ENCODE assay signal across 13 cellular contexts in the genomic region with DNA sequence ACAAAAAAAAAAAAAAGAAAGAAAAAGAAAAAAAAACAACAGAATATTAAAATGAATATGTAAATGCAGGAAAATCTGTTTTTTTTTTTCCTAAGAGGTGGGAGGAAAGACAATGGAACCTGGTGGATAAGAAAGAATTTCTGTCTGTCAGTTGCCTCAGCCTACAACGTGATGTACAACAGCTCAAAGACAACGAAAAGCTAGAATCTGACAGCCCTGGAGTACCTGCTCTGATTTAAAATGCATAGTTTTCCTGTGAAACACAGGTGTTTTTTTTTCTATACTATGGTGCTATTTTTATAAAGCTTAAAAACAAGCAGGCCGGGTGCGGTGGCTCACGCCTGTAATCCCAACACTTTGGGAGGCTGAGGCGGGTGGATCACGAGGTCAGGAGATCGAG. TPM values are rescaled to one million over a fixed set of nuclear protein-coding genes. Genes with fewer than 3 reads are reported as not detected.
DNase-seq lines count a peak whose midpoint lies in the region; ATAC-seq and TF ChIP-seq lines count a peak whose summit lies in the region.
"Had no signal": no experiment of that assay in that cellular context is flagged by ENCODE, and none has a peak within 500 bp of the region (broad histone marks: within the 10 kb centered on the region; RNA-seq: fewer than 3 reads in every experiment).

No MANE protein-coding gene starts in this region.

- H3K9me3 Mint-ChIP-seq in stimulated activated naive B cell treated with anti-CD40 and anti-IgM and Interleukin-4, amounts not matched to agents 10 μg/mL and 1 μg/mL and 100 μg/mL, for 72 hours, result no peaks in the 10 kb centered on the region
- H3K9me3 Mint-ChIP-seq: IgD-negative memory B cell had no signal

- H3K4me1 Mint-ChIP-seq in stimulated activated naive B cell treated with anti-CD40 and anti-IgM and Interleukin-4, amounts not matched to agents 10 μg/mL and 1 μg/mL and 100 μg/mL, for 72 hours, result no peaks in the 10 kb centered on the region

- no peak overlapping the region for H3K4me3 ChIP-seq in PC-3 (ENCODE audit: low read length)
- no peak overlapping the region for H3K4me3 ChIP-seq in stomach

- POLR2A ChIA-PET in PC-3 (lab: Charles Lee; ENCODE audit: unreplicated experiment), result no interaction called here

- no peak overlapping the region for H3K4me3 Mint-ChIP-seq in stimulated activated naive B cell treated with anti-CD40 and anti-IgM and Interleukin-4, amounts not matched to agents 10 μg/mL and 1 μg/mL and 100 μg/mL, for 72 hours
- H3K4me3 Mint-ChIP-seq: CD4-positive, alpha-beta memory T cell; IgD-negative memory B cell had no signal

- H3K4me2 ChIP-seq in PC-3 (ENCODE audit: low read length), result peak overlapping the region; percentile 24; the same call in 1 of the 2 replicates

- H3K79me2 ChIP-seq in PC-3 (ENCODE audit: low read length), result no peaks in the 10 kb centered on the region

- H3K27me3 Mint-ChIP-seq in stimulated activated naive B cell treated with anti-CD40 and anti-IgM and Interleukin-4, amounts not matched to agents 10 μg/mL and 1 μg/mL and 100 μg/mL, for 72 hours, result peaks cover 5 to 13% of the 10 kb centered on the region in 2 donors

- H3K9me3 ChIP-seq in PC-3 (ENCODE audit: low read length) (no peaks in the 10 kb centered on the region), stomach (no peaks in the 10 kb centered on the region)
- H3K9me3 ChIP-seq: BE2C had no signal

- no peak for TF ChIP-seq POLR2A in stomach (IDR thresholded peaks at IDR 0.05)

- no peak overlapping the region for H3K9ac ChIP-seq in PC-3 (ENCODE audit: low read length)

- no peaks in the 10 kb centered on the region for H3K36me3 Mint-ChIP-seq in stimulated activated naive B cell treated with anti-CD40 and anti-IgM and Interleukin-4, amounts not matched to agents 10 μg/mL and 1 μg/mL and 100 μg/mL, for 72 hours
- H3K36me3 Mint-ChIP-seq: CD4-positive, alpha-beta memory T cell; IgD-negative memory B cell had no signal

- no peak overlapping the region for H2AFZ ChIP-seq in PC-3 (ENCODE audit: low read length)

- TF ChIP-seq CTCF in GM13977 (IDR thresholded peaks at IDR 0.05; ENCODE audit: extremely low read depth, insufficient read depth, missing control alignments) (no peak), PC-3 (conservative IDR thresholded peaks at IDR 0.05; ENCODE audit: low read depth, low read length) (no peak), stomach (IDR thresholded peaks at IDR 0.05) (no peak)

- no peaks in the 10 kb centered on the region for H3K36me3 ChIP-seq in PC-3 (ENCODE audit: low read depth, low read length)
- no peaks in the 10 kb centered on the region for H3K36me3 ChIP-seq in stomach
- H3K36me3 ChIP-seq: BE2C had no signal

- H3K27ac Mint-ChIP-seq in stimulated activated naive B cell treated with anti-CD40 and anti-IgM and Interleukin-4, amounts not matched to agents 10 μg/mL and 1 μg/mL and 100 μg/mL, for 72 hours, result peak overlapping the region; percentile 54
- H3K27ac Mint-ChIP-seq: CD4-positive, alpha-beta memory T cell; IgD-negative memory B cell had no signal

- intact Hi-C loops in PC-3 (cut with micrococcal nuclease) (no loop called here), stomach (cut with DNase I; ENCODE audit: low total_unique reads) (no loop called here)

- BruUV-seq in PC-3 (replicated peaks; lab: Mats Ljungman, UMichigan), result no TSS peak

- H3K4me1 ChIP-seq in PC-3 (ENCODE audit: insufficient read depth, low read length), result peaks cover 66% of the 10 kb centered on the region
- peaks cover 0 to 15% (median 3%) of the 10 kb centered on the region in 4 donors for H3K4me1 ChIP-seq in stomach

- 82 to 92% (median 87%) methylated on average over 8 of the region's 8 CpGs for WGBS in stomach, 5 donors

- CTCF ChIA-PET in PC-3 (lab: Charles Lee), result interaction anchor here (1.5 kb wide), 1 partner anchor 19 kb away, joined by 3 read pairs; no protein-coding TSS in a partner anchor

- no peaks in the 10 kb centered on the region for H3K9me2 ChIP-seq in PC-3 (replicated peaks; ENCODE audit: low read length)

- no peak for ATAC-seq in PC-3
- ATAC-seq in stimulated activated naive B cell treated with anti-CD40 and anti-IgM and Interleukin-4, amounts not matched to agents 10 μg/mL and 1 μg/mL and 100 μg/mL, for 72 hours (replicated peaks), result no peak

- H3K27ac ChIP-seq in PC-3 (ENCODE audit: low read length) (peak overlapping the region; percentile 50), epithelial cell of prostate (peak overlapping the region; percentile 31), substantia nigra (ENCODE audit: low read depth, low read length, poor library complexity, severe bottlenecking) (no peak overlapping the region), stomach (no peak overlapping the region)
- H3K27ac ChIP-seq: C4-2B had no signal

- no peak for TF ChIP-seq EP300 in stomach (IDR thresholded peaks at IDR 0.05)

- H3K27me3 ChIP-seq in PC-3 (ENCODE audit: low read length) (no peaks in the 10 kb centered on the region), stomach (peaks cover 0 to 22% (median 0%) of the 10 kb centered on the region in 3 donors)
- H3K27me3 ChIP-seq: BE2C had no signal

- DNase-seq in GM13977 (ENCODE audit: low spot score) (peak; percentile 7), PC-3 (no peak), epithelial cell of prostate (ENCODE audit: low read depth, low spot score) (no peak), NCI-H1048 (lab: John Stamatoyannopoulos, UW) (no peak), GM19240 (ENCODE audit: insufficient read length, low spot score) (no peak), substantia nigra (lab: John Stamatoyannopoulos, UW) (no peak), stomach (no peak)
- DNase-seq in stimulated activated naive B cell treated with anti-CD40 and anti-IgM and Interleukin-4, amounts not matched to agents 10 μg/mL and 1 μg/mL and 100 μg/mL, for 72 hours, result no peak
- DNase-seq: CD4-positive, alpha-beta memory T cell; DMS153 had no signal

- in situ Hi-C loops in GM13977 (cut with MboI; ENCODE audit: low pct_unique_long_range_greater_than_20kb, low sequenced_read_pairs, unreplicated experiment), result no loop called here

- no peaks in the 10 kb centered on the region for H3F3A ChIP-seq in PC-3 (ENCODE audit: low read length, unreplicated experiment)

- H4K20me1 ChIP-seq in PC-3 (ENCODE audit: low read length), result no peaks in the 10 kb centered on the region

RNA-seq across cellular contexts. Expression of gene ULK1, which starts 30.0 kb away (rescaled TPM):
- 15.7 and 29.5 TPM in 2 replicates for total RNA-seq in PC-3 (2014; rRNA removed)
- total RNA-seq in stomach, result 10 to 100 TPM; 14.3 to 45.1 (median 23.3) TPM
- 10 to 100 TPM; 10.2 to 16.9 (median 15.5) TPM for polyA plus RNA-seq in stomach

RNA-seq across cellular contexts. Expression of gene MMP17, which starts 36.3 kb away (rescaled TPM):
- total RNA-seq in PC-3 (2014; rRNA removed) (30.2 and 31.8 TPM in 2 replicates), stomach (1 to 10 TPM in 3 of 5 donors, not detected in 2; 1.8 to 3.1 (median 2.2) TPM)
- 1 to 10 TPM in 2 of 3 donors, under 1 TPM in 1; 0.46 to 2.7 (median 2.0) TPM for polyA plus RNA-seq in stomach
- polyA plus RNA-seq: CD4-positive, alpha-beta memory T cell had no signal

Comparison
In these comparisons a context has a peak if more than half of its experiments do, and no peak if none do; other contexts are left out.
1. H3K27ac ChIP-seq: peak in PC-3 (single experiment) and epithelial cell of prostate (single experiment); none in substantia nigra (single experiment) and stomach (0 of 5).